In the genomic region with DNA sequence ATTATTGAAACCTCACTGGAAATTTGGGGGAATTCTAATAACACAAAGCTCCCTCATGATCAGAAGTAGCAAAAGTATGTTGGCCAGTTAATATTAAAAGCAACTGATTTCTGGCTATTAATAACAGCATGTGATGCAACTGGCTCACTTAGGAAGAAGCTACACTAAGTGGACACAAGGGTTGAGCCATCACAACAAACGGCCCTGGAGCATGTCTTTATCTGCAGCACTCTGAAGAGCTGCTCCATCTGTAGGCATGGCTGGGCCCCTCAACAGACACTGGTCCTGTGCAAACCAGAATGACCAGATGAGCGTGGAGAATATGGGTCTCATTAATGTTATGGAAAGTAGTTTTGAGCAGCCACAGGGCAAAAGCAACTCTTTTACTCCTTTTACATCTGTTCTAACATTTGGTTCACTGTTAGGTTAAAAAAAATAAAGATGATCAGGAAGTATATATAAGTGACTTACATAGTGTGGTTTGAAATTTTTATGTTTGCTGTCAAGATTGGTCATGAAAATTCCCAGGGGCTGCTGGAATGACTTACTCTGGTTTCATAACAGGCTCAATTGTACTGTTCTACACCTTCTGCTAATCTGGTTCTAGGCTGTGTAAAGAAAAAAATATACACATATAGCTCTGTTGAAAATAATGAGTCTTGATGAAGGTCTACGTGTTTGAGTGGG, we compare ENCODE assay signal across 1 cellular context.
TF ChIP-seq lines count a peak whose summit lies in the region.

No MANE protein-coding gene starts in this region.

TF ChIP-seq in GM23338, 12 proteins besides CTCF, POLR2A, EP300 and RAD21:
- TF ChIP-seq, protein P1, sequence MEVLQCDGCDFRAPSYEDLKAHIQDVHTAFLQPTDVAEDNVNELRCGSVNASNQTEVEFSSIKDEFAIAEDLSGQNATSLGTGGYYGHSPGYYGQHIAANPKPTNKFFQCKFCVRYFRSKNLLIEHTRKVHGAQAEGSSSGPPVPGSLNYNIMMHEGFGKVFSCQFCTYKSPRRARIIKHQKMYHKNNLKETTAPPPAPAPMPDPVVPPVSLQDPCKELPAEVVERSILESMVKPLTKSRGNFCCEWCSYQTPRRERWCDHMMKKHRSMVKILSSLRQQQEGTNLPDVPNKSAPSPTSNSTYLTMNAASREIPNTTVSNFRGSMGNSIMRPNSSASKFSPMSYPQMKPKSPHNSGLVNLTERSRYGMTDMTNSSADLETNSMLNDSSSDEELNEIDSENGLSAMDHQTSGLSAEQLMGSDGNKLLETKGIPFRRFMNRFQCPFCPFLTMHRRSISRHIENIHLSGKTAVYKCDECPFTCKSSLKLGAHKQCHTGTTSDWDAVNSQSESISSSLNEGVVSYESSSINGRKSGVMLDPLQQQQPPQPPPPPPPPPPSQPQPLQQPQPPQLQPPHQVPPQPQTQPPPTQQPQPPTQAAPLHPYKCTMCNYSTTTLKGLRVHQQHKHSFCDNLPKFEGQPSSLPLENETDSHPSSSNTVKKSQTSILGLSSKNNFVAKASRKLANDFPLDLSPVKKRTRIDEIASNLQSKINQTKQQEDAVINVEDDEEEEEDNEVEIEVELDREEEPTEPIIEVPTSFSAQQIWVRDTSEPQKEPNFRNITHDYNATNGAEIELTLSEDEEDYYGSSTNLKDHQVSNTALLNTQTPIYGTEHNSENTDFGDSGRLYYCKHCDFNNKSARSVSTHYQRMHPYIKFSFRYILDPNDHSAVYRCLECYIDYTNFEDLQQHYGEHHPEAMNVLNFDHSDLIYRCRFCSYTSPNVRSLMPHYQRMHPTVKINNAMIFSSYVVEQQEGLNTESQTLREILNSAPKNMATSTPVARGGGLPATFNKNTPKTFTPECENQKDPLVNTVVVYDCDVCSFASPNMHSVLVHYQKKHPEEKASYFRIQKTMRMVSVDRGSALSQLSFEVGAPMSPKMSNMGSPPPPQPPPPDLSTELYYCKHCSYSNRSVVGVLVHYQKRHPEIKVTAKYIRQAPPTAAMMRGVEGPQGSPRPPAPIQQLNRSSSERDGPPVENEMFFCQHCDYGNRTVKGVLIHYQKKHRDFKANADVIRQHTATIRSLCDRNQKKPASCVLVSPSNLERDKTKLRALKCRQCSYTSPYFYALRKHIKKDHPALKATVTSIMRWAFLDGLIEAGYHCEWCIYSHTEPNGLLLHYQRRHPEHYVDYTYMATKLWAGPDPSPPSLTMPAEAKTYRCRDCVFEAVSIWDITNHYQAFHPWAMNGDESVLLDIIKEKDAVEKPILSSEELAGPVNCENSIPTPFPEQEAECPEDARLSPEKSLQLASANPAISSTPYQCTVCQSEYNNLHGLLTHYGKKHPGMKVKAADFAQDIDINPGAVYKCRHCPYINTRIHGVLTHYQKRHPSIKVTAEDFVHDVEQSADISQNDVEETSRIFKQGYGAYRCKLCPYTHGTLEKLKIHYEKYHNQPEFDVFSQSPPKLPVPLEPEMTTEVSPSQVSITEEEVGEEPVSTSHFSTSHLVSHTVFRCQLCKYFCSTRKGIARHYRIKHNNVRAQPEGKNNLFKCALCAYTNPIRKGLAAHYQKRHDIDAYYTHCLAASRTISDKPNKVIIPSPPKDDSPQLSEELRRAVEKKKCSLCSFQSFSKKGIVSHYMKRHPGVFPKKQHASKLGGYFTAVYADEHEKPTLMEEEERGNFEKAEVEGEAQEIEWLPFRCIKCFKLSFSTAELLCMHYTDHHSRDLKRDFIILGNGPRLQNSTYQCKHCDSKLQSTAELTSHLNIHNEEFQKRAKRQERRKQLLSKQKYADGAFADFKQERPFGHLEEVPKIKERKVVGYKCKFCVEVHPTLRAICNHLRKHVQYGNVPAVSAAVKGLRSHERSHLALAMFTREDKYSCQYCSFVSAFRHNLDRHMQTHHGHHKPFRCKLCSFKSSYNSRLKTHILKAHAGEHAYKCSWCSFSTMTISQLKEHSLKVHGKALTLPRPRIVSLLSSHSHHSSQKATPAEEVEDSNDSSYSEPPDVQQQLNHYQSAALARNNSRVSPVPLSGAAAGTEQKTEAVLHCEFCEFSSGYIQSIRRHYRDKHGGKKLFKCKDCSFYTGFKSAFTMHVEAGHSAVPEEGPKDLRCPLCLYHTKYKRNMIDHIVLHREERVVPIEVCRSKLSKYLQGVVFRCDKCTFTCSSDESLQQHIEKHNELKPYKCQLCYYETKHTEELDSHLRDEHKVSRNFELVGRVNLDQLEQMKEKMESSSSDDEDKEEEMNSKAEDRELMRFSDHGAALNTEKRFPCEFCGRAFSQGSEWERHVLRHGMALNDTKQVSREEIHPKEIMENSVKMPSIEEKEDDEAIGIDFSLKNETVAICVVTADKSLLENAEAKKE (CRISPR knock-in tag; IDR thresholded peaks at IDR 0.05), result no peak
- TF ChIP-seq CREB1 (CRISPR knock-in tag; IDR thresholded peaks at IDR 0.05; ENCODE audit: low read depth), result no peak
- no peak for TF ChIP-seq EZH2 (IDR thresholded peaks at IDR 0.05; ENCODE audit: low read depth, unreplicated experiment)
- no peak for TF ChIP-seq ZNF114 (CRISPR knock-in tag; IDR thresholded peaks at IDR 0.05)
- TF ChIP-seq, protein P2, sequence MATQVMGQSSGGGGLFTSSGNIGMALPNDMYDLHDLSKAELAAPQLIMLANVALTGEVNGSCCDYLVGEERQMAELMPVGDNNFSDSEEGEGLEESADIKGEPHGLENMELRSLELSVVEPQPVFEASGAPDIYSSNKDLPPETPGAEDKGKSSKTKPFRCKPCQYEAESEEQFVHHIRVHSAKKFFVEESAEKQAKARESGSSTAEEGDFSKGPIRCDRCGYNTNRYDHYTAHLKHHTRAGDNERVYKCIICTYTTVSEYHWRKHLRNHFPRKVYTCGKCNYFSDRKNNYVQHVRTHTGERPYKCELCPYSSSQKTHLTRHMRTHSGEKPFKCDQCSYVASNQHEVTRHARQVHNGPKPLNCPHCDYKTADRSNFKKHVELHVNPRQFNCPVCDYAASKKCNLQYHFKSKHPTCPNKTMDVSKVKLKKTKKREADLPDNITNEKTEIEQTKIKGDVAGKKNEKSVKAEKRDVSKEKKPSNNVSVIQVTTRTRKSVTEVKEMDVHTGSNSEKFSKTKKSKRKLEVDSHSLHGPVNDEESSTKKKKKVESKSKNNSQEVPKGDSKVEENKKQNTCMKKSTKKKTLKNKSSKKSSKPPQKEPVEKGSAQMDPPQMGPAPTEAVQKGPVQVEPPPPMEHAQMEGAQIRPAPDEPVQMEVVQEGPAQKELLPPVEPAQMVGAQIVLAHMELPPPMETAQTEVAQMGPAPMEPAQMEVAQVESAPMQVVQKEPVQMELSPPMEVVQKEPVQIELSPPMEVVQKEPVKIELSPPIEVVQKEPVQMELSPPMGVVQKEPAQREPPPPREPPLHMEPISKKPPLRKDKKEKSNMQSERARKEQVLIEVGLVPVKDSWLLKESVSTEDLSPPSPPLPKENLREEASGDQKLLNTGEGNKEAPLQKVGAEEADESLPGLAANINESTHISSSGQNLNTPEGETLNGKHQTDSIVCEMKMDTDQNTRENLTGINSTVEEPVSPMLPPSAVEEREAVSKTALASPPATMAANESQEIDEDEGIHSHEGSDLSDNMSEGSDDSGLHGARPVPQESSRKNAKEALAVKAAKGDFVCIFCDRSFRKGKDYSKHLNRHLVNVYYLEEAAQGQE (IDR thresholded peaks at IDR 0.05; ENCODE audit: unreplicated experiment), result no peak
- no peak for TF ChIP-seq ZNF331 (CRISPR knock-in tag; IDR thresholded peaks at IDR 0.05; ENCODE audit: low read depth)
- TF ChIP-seq POLR2AphosphoS5 (IDR thresholded peaks at IDR 0.05; ENCODE audit: low read depth), result no peak
- TF ChIP-seq NANOG (IDR thresholded peaks at IDR 0.05; ENCODE audit: borderline replicate concordance), result no peak
- TF ChIP-seq JUNB (IDR thresholded peaks at IDR 0.05; ENCODE audit: unreplicated experiment), result no peak
- no peak for TF ChIP-seq EZH2phosphoT487 (IDR thresholded peaks at IDR 0.05; ENCODE audit: unreplicated experiment)
- TF ChIP-seq, protein P3, sequence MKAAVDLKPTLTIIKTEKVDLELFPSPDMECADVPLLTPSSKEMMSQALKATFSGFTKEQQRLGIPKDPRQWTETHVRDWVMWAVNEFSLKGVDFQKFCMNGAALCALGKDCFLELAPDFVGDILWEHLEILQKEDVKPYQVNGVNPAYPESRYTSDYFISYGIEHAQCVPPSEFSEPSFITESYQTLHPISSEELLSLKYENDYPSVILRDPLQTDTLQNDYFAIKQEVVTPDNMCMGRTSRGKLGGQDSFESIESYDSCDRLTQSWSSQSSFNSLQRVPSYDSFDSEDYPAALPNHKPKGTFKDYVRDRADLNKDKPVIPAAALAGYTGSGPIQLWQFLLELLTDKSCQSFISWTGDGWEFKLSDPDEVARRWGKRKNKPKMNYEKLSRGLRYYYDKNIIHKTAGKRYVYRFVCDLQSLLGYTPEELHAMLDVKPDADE (IDR thresholded peaks at IDR 0.05), result no peak
- TF ChIP-seq STAT1 (IDR thresholded peaks at IDR 0.05; ENCODE audit: unreplicated experiment), result no peak
